8 cellular contexts compared by ENCODE assay signal in genomic region chr11:86592659-86593451, GRCh38.
DNase-seq lines count a peak whose midpoint lies in the region; ATAC-seq and TF ChIP-seq lines count a peak whose summit lies in the region.

No MANE protein-coding gene starts in this region.

- no peak for TF ChIP-seq CTCF in natural killer cell (IDR thresholded peaks at IDR 0.05)

- H3K36me3 Mint-ChIP-seq in natural killer cell, result no peaks in the 10 kb centered on the region

- H3K4me3 Mint-ChIP-seq in natural killer cell, result no peak overlapping the region

- H3K27ac Mint-ChIP-seq in natural killer cell, result no peak overlapping the region

- H3K4me1 Mint-ChIP-seq in natural killer cell, result peaks cover 14% of the 10 kb centered on the region in 2 donors

- intact Hi-C loops in natural killer cell (cut with micrococcal nuclease), result no loop called here

- ATAC-seq in HG03159 (IDR thresholded peaks at IDR 0.05; ENCODE audit: unreplicated experiment), result peak; percentile 96
- peak; percentile 62 to 90 (median 84) for ATAC-seq in natural killer cell

- no peaks in the 10 kb centered on the region for H3K9me3 Mint-ChIP-seq in natural killer cell

- DNase-seq in AG08395 (ENCODE audit: low spot score) (peak; percentile 66), GM19238 (ENCODE audit: insufficient read length, low spot score) (peak; percentile 33), NCI-H2196 treated with DMSO at 0.1 percent for 48 hours (lab: John Stamatoyannopoulos, UW; ENCODE audit: unreplicated experiment) (peak; percentile 77), natural killer cell (peak; percentile 38), stromal cell of bone marrow (ENCODE audit: low read depth) (peak; percentile 58)
- peak; percentile 69 for DNase-seq in activated CD4-positive, CD25-positive, alpha-beta regulatory T cell treated with anti-CD3 and anti-CD28 coated beads, Interleukin-2, amount 50 U/mL, for 72 hours
- peak; percentile 18 for DNase-seq in effector CD4-positive, alpha-beta T cell

- peaks cover 0 to 6% of the 10 kb centered on the region in 2 donors for H3K27me3 Mint-ChIP-seq in natural killer cell (ENCODE audit: low read depth in 2 of 2)

Comparison
In these comparisons a context has a peak if more than half of its experiments do, and no peak if none do; other contexts are left out.
1. Peak in every context shown above with its lines: DNase-seq and ATAC-seq.
2. DNase-seq: peak in every context shown above with its lines; median percentile 77 in NCI-H2196 treated with DMSO at 0.1 percent for 48 hours; 69 in activated CD4-positive, CD25-positive, alpha-beta regulatory T cell treated with anti-CD3 and anti-CD28 coated beads, Interleukin-2, amount 50 U/mL, for 72 hours; 66 in AG08395; 58 in stromal cell of bone marrow; 38 in natural killer cell; 33 in GM19238; 18 in effector CD4-positive, alpha-beta T cell.